In the genomic region with DNA sequence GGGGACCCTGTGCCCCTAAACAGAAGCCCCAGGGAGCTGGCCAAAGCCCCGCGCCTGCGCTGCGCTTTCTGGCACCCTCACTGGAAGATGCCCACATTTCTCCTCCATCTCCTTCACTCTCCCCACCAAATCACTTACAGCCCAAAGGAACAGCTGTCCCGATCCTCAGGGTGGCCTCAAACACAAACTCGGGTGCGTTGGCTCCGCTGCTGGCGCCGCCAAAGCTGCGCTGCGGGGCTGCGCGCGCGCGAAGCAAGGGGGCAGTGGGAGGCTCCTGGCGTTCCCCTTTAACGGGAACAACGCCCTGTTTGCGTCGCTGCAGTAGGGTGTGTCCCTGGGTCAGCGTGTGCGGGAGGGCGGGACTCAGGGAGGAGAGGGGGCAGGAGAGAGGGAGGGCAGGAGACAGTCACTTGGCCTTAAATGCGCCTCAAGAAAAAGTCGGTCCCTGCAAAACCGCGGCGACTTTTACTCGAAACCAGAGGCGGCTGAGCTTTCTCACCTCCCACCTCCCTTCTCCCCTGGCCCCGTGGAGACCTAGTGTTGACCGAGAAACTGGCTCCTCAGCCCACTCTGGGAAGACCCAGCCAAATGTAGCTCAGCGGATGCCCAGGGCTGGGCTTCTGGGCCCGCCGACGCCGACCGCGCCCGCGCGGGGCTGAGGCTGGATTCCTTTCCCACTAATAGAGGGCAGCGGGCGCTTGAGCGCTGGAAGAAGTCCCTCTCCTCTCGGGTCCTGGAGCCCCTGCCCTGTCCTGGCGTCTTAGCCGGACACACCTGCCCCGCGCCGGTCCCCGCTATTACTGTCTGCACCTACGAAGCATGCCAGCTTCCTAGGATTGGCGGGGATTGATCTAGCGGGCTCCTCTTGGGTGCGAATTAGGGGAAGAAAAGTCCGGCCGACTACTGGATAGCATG, we compare ENCODE assay signal across 9 cellular contexts. TPM values are rescaled to one million over a fixed set of nuclear protein-coding genes. Genes with fewer than 3 reads are reported as not detected.
A peak's percentile ranks its signal among the peaks of the same experiment; 100 is the strongest.
DNase-seq lines count a peak whose midpoint lies in the region; ATAC-seq, FAIRE-seq and TF ChIP-seq lines count a peak whose summit lies in the region.
"Had no signal": no experiment of that assay in that cellular context is flagged by ENCODE, and none has a peak within 500 bp of the region (broad histone marks: within the 10 kb centered on the region; RNA-seq: fewer than 3 reads in every experiment).

No MANE protein-coding gene starts in this region.

- H4K20me1 ChIP-seq in astrocyte (ENCODE audit: insufficient read depth, low read length): peaks cover 7% of the 10 kb centered on the region

- peak overlapping the region; percentile 93 for H3K27ac ChIP-seq in AG04450 (ENCODE audit: low read depth, low read length)
- H3K27ac ChIP-seq in HUES48 (ENCODE audit: low read depth, low read length): no peak overlapping the region
- peak overlapping the region; percentile 56 for H3K27ac ChIP-seq in astrocyte (ENCODE audit: low read depth, low read length)
- peak overlapping the region; percentile 79 to 83 for H3K27ac ChIP-seq in prostate gland
- no peak overlapping the region for H3K27ac ChIP-seq in CD8-positive, alpha-beta T cell (ENCODE audit: low read depth, low read length)

- WGBS in prostate gland: 2% methylated on average over 58 of the region's 60 CpGs

- no peaks in the 10 kb centered on the region for H3K36me3 ChIP-seq in HUES48 (ENCODE audit: control insufficient read depth, insufficient read depth, low read length)
- H3K36me3 ChIP-seq in astrocyte (ENCODE audit: insufficient read depth, low read length): no peaks in the 10 kb centered on the region
- no peaks in the 10 kb centered on the region for H3K36me3 ChIP-seq in prostate gland
- no peaks in the 10 kb centered on the region for H3K36me3 ChIP-seq in CD8-positive, alpha-beta T cell (ENCODE audit: insufficient read depth, low read length)

- CTCF ChIA-PET in AG04450 (lab: Charles Lee): interaction anchor here (1.5 to 2.4 kb wide), 6 partner anchors 89 to 241 kb away, joined by 3 to 30 read pairs (median 7); no protein-coding TSS in a partner anchor
- CTCF ChIA-PET in CD8-positive, alpha-beta T cell (lab: Charles Lee): no interaction called here

- H3K4me1 ChIP-seq in HUES48 (ENCODE audit: control insufficient read depth, insufficient read depth, low read length): peaks cover 16% of the 10 kb centered on the region; the same call in 1 of the 2 replicates
- H3K4me1 ChIP-seq in astrocyte (ENCODE audit: insufficient read depth, low read length): peaks cover 26% of the 10 kb centered on the region
- peaks cover 8% of the 10 kb centered on the region for H3K4me1 ChIP-seq in prostate gland (replicated peaks)
- peaks cover 5% of the 10 kb centered on the region for H3K4me1 ChIP-seq in CD8-positive, alpha-beta T cell (ENCODE audit: insufficient read depth, low read length)

- peak; percentile 20 for TF ChIP-seq POLR2A in prostate gland (IDR thresholded peaks at IDR 0.05)

- H3K27ac Mint-ChIP-seq in astrocyte (ENCODE audit: unreplicated experiment): peak overlapping the region; percentile 81
- no peak overlapping the region for H3K27ac Mint-ChIP-seq in CD8-positive, alpha-beta T cell

- H3K27me3 ChIP-seq in AG04450 (ENCODE audit: control insufficient read depth, insufficient read depth, low read length): peaks cover 7% of the 10 kb centered on the region
- peaks cover 87% of the 10 kb centered on the region for H3K27me3 ChIP-seq in HUES48 (ENCODE audit: control insufficient read depth, insufficient read depth, low read length)
- peaks cover 23% of the 10 kb centered on the region for H3K27me3 ChIP-seq in astrocyte (ENCODE audit: insufficient read depth, low read length)
- H3K27me3 ChIP-seq in prostate gland (replicated peaks; ENCODE audit: insufficient read depth): no peaks in the 10 kb centered on the region
- peaks cover 9% of the 10 kb centered on the region for H3K27me3 ChIP-seq in CD8-positive, alpha-beta T cell (ENCODE audit: insufficient read depth, low read length)

- peaks cover 9% of the 10 kb centered on the region for H3K4me1 Mint-ChIP-seq in astrocyte (ENCODE audit: low read depth, unreplicated experiment)
- peaks cover 14% of the 10 kb centered on the region for H3K4me1 Mint-ChIP-seq in CD8-positive, alpha-beta T cell (ENCODE audit: low read depth)

- H3K9ac ChIP-seq in HUES48 (ENCODE audit: low read depth, low read length) (no peak overlapping the region), astrocyte (ENCODE audit: low read length) (peak overlapping the region; percentile 85)

- H3K27me3 Mint-ChIP-seq in astrocyte (ENCODE audit: low read depth, unreplicated experiment): peaks cover 21% of the 10 kb centered on the region
- peaks cover 59% of the 10 kb centered on the region for H3K27me3 Mint-ChIP-seq in CD8-positive, alpha-beta T cell (ENCODE audit: low read depth)

- no peak for FAIRE-seq in astrocyte (lab: Jason Lieb, UNC)
- FAIRE-seq: endometrium had no signal

- POLR2A ChIA-PET in AG04450 (lab: Yijun Ruan, JAX): interaction anchor here (0.6 to 2.9 kb wide), 18 partner anchors 10 to 240 kb away, joined by 3 to 16 read pairs (median 6); no protein-coding TSS in a partner anchor
- POLR2A ChIA-PET in CD8-positive, alpha-beta T cell (lab: Charles Lee): no interaction called here

- H3K9me3 Mint-ChIP-seq in astrocyte (ENCODE audit: unreplicated experiment): no peaks in the 10 kb centered on the region
- H3K9me3 Mint-ChIP-seq in CD8-positive, alpha-beta T cell: no peaks in the 10 kb centered on the region

- ATAC-seq in CD8-positive, alpha-beta T cell: no peak
- ATAC-seq in GM19023 (IDR thresholded peaks at IDR 0.05; ENCODE audit: unreplicated experiment): no peak

- intact Hi-C loops in prostate gland (cut with DNase I): loop anchor here (2.0 to 5.0 kb wide), 3 partner anchors 46 to 148 kb away; no protein-coding TSS in a partner anchor
- intact Hi-C loops in CD8-positive, alpha-beta T cell (cut with DNase I, micrococcal nuclease): no loop called here

- DNase-seq in AG04450 (ENCODE audit: low read depth, low spot score): peak; percentile 73
- DNase-seq in astrocyte (ENCODE audit: low read depth): peak; percentile 85
- peak; percentile 94 for DNase-seq in hepatic stellate cell (ENCODE audit: low spot score)
- DNase-seq in prostate gland (ENCODE audit: low spot score): peak; percentile 56
- no peak for DNase-seq in CD8-positive, alpha-beta T cell
- no peak for DNase-seq in DMS79 (lab: John Stamatoyannopoulos, UW)

- peaks cover 5% of the 10 kb centered on the region for H3K36me3 Mint-ChIP-seq in astrocyte (ENCODE audit: low read depth, unreplicated experiment)
- no peaks in the 10 kb centered on the region for H3K36me3 Mint-ChIP-seq in CD8-positive, alpha-beta T cell

- H3K4me3 Mint-ChIP-seq in astrocyte (ENCODE audit: unreplicated experiment): peak overlapping the region; percentile 95
- H3K4me3 Mint-ChIP-seq in CD8-positive, alpha-beta T cell: no peak overlapping the region

- peaks cover 15% of the 10 kb centered on the region for H3K79me2 ChIP-seq in astrocyte (ENCODE audit: insufficient read depth, low read length)

- peak; percentile 43 for TF ChIP-seq CTCF in AG04450 (IDR thresholded peaks at IDR 0.05; ENCODE audit: low read depth, low read length)
- TF ChIP-seq CTCF in astrocyte (IDR thresholded peaks at IDR 0.05; ENCODE audit: insufficient read depth, low read depth, low read length): no peak
- TF ChIP-seq CTCF in prostate gland (IDR thresholded peaks at IDR 0.05): peak in 2 of 4 experiments; percentile 4 to 28
- TF ChIP-seq CTCF in CD8-positive, alpha-beta T cell (IDR thresholded peaks at IDR 0.05): no peak

- peak overlapping the region; percentile 90 for H2AFZ ChIP-seq in astrocyte (ENCODE audit: low read depth, low read length)

- H3K4me3 ChIP-seq in AG04450 (ENCODE audit: low read depth, low read length): peak overlapping the region; percentile 88
- H3K4me3 ChIP-seq in HUES48 (ENCODE audit: low read depth, low read length): peak overlapping the region; percentile 72
- peak overlapping the region; percentile 77 for H3K4me3 ChIP-seq in astrocyte (ENCODE audit: insufficient read depth, low read depth, low read length)
- H3K4me3 ChIP-seq in prostate gland: peak overlapping the region; percentile 41 to 42
- no peak overlapping the region for H3K4me3 ChIP-seq in CD8-positive, alpha-beta T cell (ENCODE audit: low read depth, low read length)

- H3K9me3 ChIP-seq in AG04450 (ENCODE audit: control insufficient read depth, insufficient read depth, low read length) (no peaks in the 10 kb centered on the region), HUES48 (ENCODE audit: control insufficient read depth, insufficient read depth, low read length) (no peaks in the 10 kb centered on the region), astrocyte (ENCODE audit: insufficient read depth, low read depth, low read length) (no peaks in the 10 kb centered on the region), prostate gland (no peaks in the 10 kb centered on the region)
- no peaks in the 10 kb centered on the region for H3K9me3 ChIP-seq in CD8-positive, alpha-beta T cell (ENCODE audit: low read length)

- H3K4me2 ChIP-seq in astrocyte (ENCODE audit: low read length): peak overlapping the region; percentile 97

RNA-seq across cellular contexts. Expression of a gene that starts 2.6 kb away (rescaled TPM):
- polyA plus RNA-seq in AG04450 (2011; rRNA removed): 204 and 225 TPM in 2 replicates
- 274 and 352 TPM in 2 replicates for polyA minus RNA-seq in AG04450 (2011; rRNA and poly(A)+ RNA removed)
- total RNA-seq in astrocyte: 41.7 and 49.6 TPM in 2 replicates
- total RNA-seq in prostate gland: 10 to 100 TPM; 22.5 to 76.1 TPM
- total RNA-seq in CD8-positive, alpha-beta T cell: under 1 TPM in 1 of 2 experiments, not detected in 1; 0.33 TPM

Comparison
In these comparisons a context has a peak if more than half of its experiments do, and no peak if none do; other contexts are left out.
1. DNase-seq: peak in AG04450 (single experiment), astrocyte (single experiment), hepatic stellate cell (single experiment) and prostate gland (single experiment); none in CD8-positive, alpha-beta T cell (0 of 7) and DMS79 (single experiment).
2. H3K27ac ChIP-seq: peak in AG04450 (single experiment), astrocyte (single experiment) and prostate gland (2 of 2); none in HUES48 (single experiment) and CD8-positive, alpha-beta T cell (single experiment).
3. RNA of a gene that starts 2.6 kb away (total RNA-seq): 22.5 to 76.1 TPM in prostate gland and 41.7 to 49.6 TPM in astrocyte; 0.33 TPM in CD8-positive, alpha-beta T cell; every median in the first group is over 10 times any median in the second.